26 cellular contexts compared by ENCODE assay signal in genomic region chr10:22531441-22531840, GRCh38.
DNase-seq lines count a peak whose midpoint lies in the region; ATAC-seq, FAIRE-seq and TF ChIP-seq lines count a peak whose summit lies in the region.
"Had no signal": no experiment of that assay in that cellular context is flagged by ENCODE, and none has a peak within 500 bp of the region (broad histone marks: within the 10 kb centered on the region; RNA-seq: fewer than 3 reads in every experiment).

No MANE protein-coding gene starts in this region.

- H3K9ac ChIP-seq in K562 (ENCODE audit: insufficient read depth in 1 of 2, low read depth in 2 of 2, low read length in 2 of 2) (no peak overlapping the region), neural progenitor cell (no peak overlapping the region)
- H3K9ac ChIP-seq: BLaER1 treated with 17β-estradiol and CSF1 and Interleukin-3, amounts not matched to agents 10 nM and 100 nM; GM23248 had no signal

- peaks cover 10% of the 10 kb centered on the region; the same call in 1 of the 3 replicates for H3K36me3 ChIP-seq in K562 (ENCODE audit: control insufficient read depth, insufficient read depth, low read length)
- no peaks in the 10 kb centered on the region for H3K36me3 ChIP-seq in neural progenitor cell
- H3K36me3 ChIP-seq in CD8-positive, alpha-beta memory T cell (ENCODE audit: insufficient read depth, low read length) = peaks cover 3% of the 10 kb centered on the region
- H3K36me3 ChIP-seq: BE2C had no signal

- H3K36me3 Mint-ChIP-seq in immature natural killer cell (peaks cover 20 to 27% (median 26%) of the 10 kb centered on the region in 3 donors), neural progenitor cell (no peaks in the 10 kb centered on the region)
- peaks cover 11 to 31% (median 22%) of the 10 kb centered on the region in 3 donors for H3K36me3 Mint-ChIP-seq in CD8-positive, alpha-beta memory T cell

- DNase-seq in DMS53 (lab: John Stamatoyannopoulos, UW) (peak; percentile 17), DMS53 treated with DMSO at 0.1 percent for 48 hours (lab: John Stamatoyannopoulos, UW; ENCODE audit: unreplicated experiment) (no peak), A549 (ENCODE audit: low read depth in 1 of 2, low spot score in 1 of 2) (no peak), K562 (ENCODE audit: extremely low read depth in 1 of 4, low spot score in 3 of 4) (no peak), immature natural killer cell (no peak), NCI-H1417 (lab: John Stamatoyannopoulos, UW) (no peak), neural progenitor cell (ENCODE audit: low spot score) (no peak)
- no peak for DNase-seq in CD8-positive, alpha-beta memory T cell
- DNase-seq: ACHN; AML-193; BE2C; CD4-positive, alpha-beta T cell; COR-L47; DMS153; DMS79 treated with DMSO at 0.1 percent for 48 hours; GF-D8; GM23248; H7; HCEC 1CT had no signal

- H3F3A ChIP-seq in neural progenitor cell (ENCODE audit: low read depth) = no peaks in the 10 kb centered on the region

- TF ChIP-seq POLR2A in A549 (IDR thresholded peaks at IDR 0.05; ENCODE audit: low read length) (no peak), K562 (conservative IDR thresholded peaks at IDR 0.05) (no peak)

- H3K27ac Mint-ChIP-seq in immature natural killer cell (peak overlapping the region in 4 of 6 donors; percentile 31 to 74 (median 57)), neural progenitor cell (no peak overlapping the region)
- H3K27ac Mint-ChIP-seq in CD8-positive, alpha-beta memory T cell = peak overlapping the region in 1 of 8 donors; percentile 54
- H3K27ac Mint-ChIP-seq: CD14-positive monocyte; CD4-positive, alpha-beta T cell had no signal

- H3K4me1 Mint-ChIP-seq in immature natural killer cell (peaks cover 0 to 45% of the 10 kb centered on the region in 2 donors), neural progenitor cell (peaks cover 16% of the 10 kb centered on the region)
- H3K4me1 Mint-ChIP-seq in CD8-positive, alpha-beta memory T cell = peaks cover 3 to 11% (median 4%) of the 10 kb centered on the region in 3 donors
- H3K4me1 Mint-ChIP-seq: CD14-positive monocyte had no signal

- H3K27me3 Mint-ChIP-seq in immature natural killer cell (ENCODE audit: low read depth in 3 of 3) = peaks cover 6 to 35% (median 8%) of the 10 kb centered on the region in 3 donors
- H3K27me3 Mint-ChIP-seq in neural progenitor cell (ENCODE audit: insufficient read depth, low read depth) = no peaks in the 10 kb centered on the region
- H3K27me3 Mint-ChIP-seq in CD8-positive, alpha-beta memory T cell = peaks cover 0 to 5% of the 10 kb centered on the region in 2 donors
- H3K27me3 Mint-ChIP-seq: CD4-positive, alpha-beta T cell had no signal

- TF ChIP-seq RAD21 in A549 (conservative IDR thresholded peaks at IDR 0.05 in 1 of 2, IDR thresholded peaks at IDR 0.05 in 1 of 2) = no peak
- TF ChIP-seq RAD21 in K562 (CRISPR knock-in tag; conservative IDR thresholded peaks at IDR 0.05 in 1 of 2, IDR thresholded peaks at IDR 0.05 in 1 of 2) = no peak

- in situ Hi-C loops in K562 (cut with MboI) = no loop called here

- H3K4me3 ChIP-seq in A549 = no peak overlapping the region
- H3K4me3 ChIP-seq in K562 = no peak overlapping the region
- no peak overlapping the region for H3K4me3 ChIP-seq in neural progenitor cell
- H3K4me3 ChIP-seq in CD8-positive, alpha-beta memory T cell (ENCODE audit: low read length) = no peak overlapping the region
- H3K4me3 ChIP-seq: BLaER1 treated with 17β-estradiol and CSF1 and Interleukin-3, amounts not matched to agents 10 nM and 100 nM; GM23248 had no signal

- H3K4me2 ChIP-seq in A549 = no peak overlapping the region
- H3K4me2 ChIP-seq in K562 (ENCODE audit: insufficient read depth, low read length) = no peak overlapping the region
- no peak overlapping the region for H3K4me2 ChIP-seq in neural progenitor cell
- H3K4me2 ChIP-seq: BLaER1 treated with 17β-estradiol and CSF1 and Interleukin-3, amounts not matched to agents 10 nM and 100 nM had no signal

- H3K4me1 ChIP-seq in A549 (0 out of 3 replicates have a peak, but pooled peaks cover 6% of the 10 kb centered on the region), K562 (replicated peaks in 1 of 2; ENCODE audit: control insufficient read depth in 2 of 2, insufficient read depth in 2 of 2, low read length in 2 of 2) (no peaks in the 10 kb centered on the region), neural progenitor cell (no peaks in the 10 kb centered on the region)
- no peaks in the 10 kb centered on the region for H3K4me1 ChIP-seq in CD8-positive, alpha-beta memory T cell (ENCODE audit: insufficient read depth, low read length)

- no peaks in the 10 kb centered on the region for H3K9me1 ChIP-seq in K562 (ENCODE audit: control insufficient read depth, insufficient read depth, low read length)

- no peak for ATAC-seq in A549
- no peak; the same call in 2 of the 3 replicates for ATAC-seq in K562

- intact Hi-C loops in K562 (cut with micrococcal nuclease) = loop anchor here (5.0 to 10.0 kb wide), 2 partner anchors 277 to 539 kb away; no protein-coding TSS in a partner anchor

- TF ChIP-seq EP300 in A549 (IDR thresholded peaks at IDR 0.05) (no peak), K562 (IDR thresholded peaks at IDR 0.05; ENCODE audit: low read length) (no peak)

- CTCF ChIA-PET in A549 (lab: Yijun Ruan, JAX) (no interaction called here), K562 (lab: Yijun Ruan, JAX; ENCODE audit: low intra/inter-chr PET ratio) (no interaction called here)
- CTCF ChIA-PET in CD8-positive, alpha-beta memory T cell (lab: Charles Lee) = interaction anchor here (0.8 kb wide), 1 partner anchor 476 kb away, joined by 3 read pairs; no protein-coding TSS in a partner anchor

- H3K79me2 ChIP-seq in K562 (ENCODE audit: control insufficient read depth, insufficient read depth, low read length) (no peaks in the 10 kb centered on the region), neural progenitor cell (ENCODE audit: low read depth) (no peaks in the 10 kb centered on the region)

- BruUV-seq in K562 (replicated peaks; lab: Mats Ljungman, UMichigan) = no TSS peak

- no peaks in the 10 kb centered on the region for H4K20me1 ChIP-seq in K562 (replicated peaks; ENCODE audit: control insufficient read depth, insufficient read depth, low read length)
- H4K20me1 ChIP-seq in neural progenitor cell (ENCODE audit: low read depth) = no peaks in the 10 kb centered on the region
- H4K20me1 ChIP-seq: BLaER1 treated with 17β-estradiol and CSF1 and Interleukin-3, amounts not matched to agents 10 nM and 100 nM had no signal

- H3K27ac ChIP-seq in A549 (no peak overlapping the region), K562 (ENCODE audit: extremely low read depth, low read depth, low read length) (no peak overlapping the region), neural progenitor cell (no peak overlapping the region)
- H3K27ac ChIP-seq in CD8-positive, alpha-beta memory T cell (ENCODE audit: low read depth, low read length) = no peak overlapping the region
- H3K27ac ChIP-seq: 22Rv1; BLaER1 treated with 17β-estradiol and CSF1 and Interleukin-3, amounts not matched to agents 10 nM and 100 nM; GM23248 had no signal

- peaks cover 22% of the 10 kb centered on the region for H3K9me3 ChIP-seq in A549
- H3K9me3 ChIP-seq in K562 (replicated peaks; ENCODE audit: control insufficient read depth, insufficient read depth, low read depth, low read length) = no peaks in the 10 kb centered on the region
- H3K9me3 ChIP-seq in neural progenitor cell (ENCODE audit: low read depth) = peaks cover 3% of the 10 kb centered on the region
- H3K9me3 ChIP-seq in CD8-positive, alpha-beta memory T cell (ENCODE audit: low read length) = no peaks in the 10 kb centered on the region
- H3K9me3 ChIP-seq: BE2C had no signal

- TF ChIP-seq CTCF in A549 (IDR thresholded peaks at IDR 0.05) (no peak), K562 (IDR thresholded peaks at IDR 0.05 in 2 of 3, conservative IDR thresholded peaks at IDR 0.05 in 1 of 3; ENCODE audit: insufficient read depth in 2 of 3, low read depth in 1 of 3, low read length in 3 of 3) (no peak), neural progenitor cell (IDR thresholded peaks at IDR 0.05) (no peak)

- POLR2A ChIA-PET in A549 (lab: Yijun Ruan, JAX) = no interaction called here
- POLR2A ChIA-PET in K562 (lab: Yijun Ruan, JAX) = interaction anchor here (0.9 kb wide), 1 partner anchor 9 kb away, joined by 3 read pairs; no protein-coding TSS in a partner anchor
- POLR2A ChIA-PET in CD8-positive, alpha-beta memory T cell (lab: Charles Lee) = no interaction called here

- FAIRE-seq in A549 (lab: Jason Lieb, UNC) = no peak
- no peak for FAIRE-seq in K562 (lab: Jason Lieb, UNC)
- FAIRE-seq: A204.1, GM12891, GM19239, H1 had no signal

- H3K27me3 ChIP-seq in K562 (ENCODE audit: control insufficient read depth in 2 of 2, insufficient read depth in 2 of 2, low read length in 2 of 2) (no peaks in the 10 kb centered on the region), neural progenitor cell (no peaks in the 10 kb centered on the region)
- no peaks in the 10 kb centered on the region for H3K27me3 ChIP-seq in CD8-positive, alpha-beta memory T cell (ENCODE audit: insufficient read depth, low read length, poor library complexity, severe bottlenecking)
- H3K27me3 ChIP-seq: BE2C; BLaER1 treated with 17β-estradiol and CSF1 and Interleukin-3, amounts not matched to agents 10 nM and 100 nM had no signal

- H3K4me3 Mint-ChIP-seq in immature natural killer cell (no peak overlapping the region), neural progenitor cell (no peak overlapping the region)
- H3K4me3 Mint-ChIP-seq in CD8-positive, alpha-beta memory T cell = no peak overlapping the region
- H3K4me3 Mint-ChIP-seq: CD14-positive monocyte; CD4-positive, alpha-beta T cell had no signal

- H3K9me3 Mint-ChIP-seq in immature natural killer cell (peaks cover 9 to 19% (median 13%) of the 10 kb centered on the region in 6 donors), neural progenitor cell (no peaks in the 10 kb centered on the region)
- H3K9me3 Mint-ChIP-seq in CD8-positive, alpha-beta memory T cell = peaks cover 13 to 27% (median 22%) of the 10 kb centered on the region in 5 donors
- H3K9me3 Mint-ChIP-seq: CD4-positive, alpha-beta T cell had no signal

- H2AFZ ChIP-seq in K562 (ENCODE audit: low read depth, low read length) (no peak overlapping the region), neural progenitor cell (replicated peaks) (no peak overlapping the region)
- H2AFZ ChIP-seq: GM23248 had no signal

- 98% methylated on average over 2 of the region's 2 CpGs for WGBS in A549 (ENCODE audit: missing lambda C conversion rate)
- WGBS in K562 (ENCODE audit: insufficient coverage, low coverage, missing lambda C conversion rate) = 24% methylated on average over 1 of the region's 2 CpGs

TF ChIP-seq in A549, 52 proteins besides CTCF, POLR2A, EP300 and RAD21:
- peak; percentile 14 for TF ChIP-seq MAFK (IDR thresholded peaks at IDR 0.05; ENCODE audit: partially characterized antibody)
- no peak for TF ChIP-seq ZFP36 (IDR thresholded peaks at IDR 0.05; ENCODE audit: borderline replicate concordance, partially characterized antibody)

TF ChIP-seq in K562, 482 proteins besides CTCF, POLR2A, EP300 and RAD21 (continues in another document):
- TF ChIP-seq NFE2 (IDR thresholded peaks at IDR 0.05; ENCODE audit: low read depth) (peak; percentile 48; the same call in 1 of the 2 replicates), ESRRB (CRISPR knock-in tag; IDR thresholded peaks at IDR 0.05; ENCODE audit: borderline replicate concordance) (no peak), MAFK (IDR thresholded peaks at IDR 0.05; ENCODE audit: low read length) (peak; percentile 53; the same call in 1 of the 2 replicates), ZNF316 (IDR thresholded peaks at IDR 0.05) (peak; percentile 90), CBFB (CRISPR knock-in tag; IDR thresholded peaks at IDR 0.05) (no peak)
